ENCODE assay signal across 1 cellular context in the genomic region with DNA sequence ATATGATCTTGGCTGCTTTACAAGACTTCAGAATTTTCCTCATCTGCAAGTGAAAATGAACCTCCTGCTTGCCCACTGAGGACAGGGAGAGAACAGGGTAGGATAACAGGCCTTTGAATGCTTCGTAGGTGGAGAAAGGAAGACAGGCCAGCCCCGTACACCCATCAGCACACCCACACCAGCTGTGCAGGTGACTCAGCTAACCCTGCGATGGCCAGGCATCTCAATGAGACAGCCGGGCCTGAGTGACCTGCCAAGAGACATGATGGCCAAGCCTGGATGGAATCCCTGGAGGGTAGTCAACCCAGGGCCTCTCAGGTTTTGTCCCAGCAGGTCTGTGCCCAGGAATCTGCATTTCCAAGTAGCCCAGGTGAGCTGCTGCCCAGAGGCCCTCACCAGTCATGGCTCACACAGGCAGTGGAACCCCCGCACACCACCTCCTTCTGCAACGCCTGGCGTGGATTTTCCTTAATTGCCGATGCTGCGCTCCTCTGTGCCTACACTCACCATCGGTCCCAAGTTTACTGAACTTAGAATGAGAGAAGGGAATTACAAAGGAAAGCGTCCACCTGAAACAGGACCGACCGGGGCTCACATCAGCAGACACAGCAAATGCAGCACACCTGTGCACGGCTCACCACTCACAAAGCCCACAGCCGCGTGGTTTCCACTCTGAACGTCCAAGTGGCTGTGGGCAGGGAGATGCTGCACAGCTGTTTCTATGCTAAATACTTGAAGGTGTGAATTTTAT.
TF ChIP-seq lines count a peak whose summit lies in the region.

No MANE protein-coding gene starts in this region.

TF ChIP-seq in H1, 55 proteins besides CTCF, POLR2A, EP300 and RAD21 (continued from another document):
- TF ChIP-seq, protein P1, sequence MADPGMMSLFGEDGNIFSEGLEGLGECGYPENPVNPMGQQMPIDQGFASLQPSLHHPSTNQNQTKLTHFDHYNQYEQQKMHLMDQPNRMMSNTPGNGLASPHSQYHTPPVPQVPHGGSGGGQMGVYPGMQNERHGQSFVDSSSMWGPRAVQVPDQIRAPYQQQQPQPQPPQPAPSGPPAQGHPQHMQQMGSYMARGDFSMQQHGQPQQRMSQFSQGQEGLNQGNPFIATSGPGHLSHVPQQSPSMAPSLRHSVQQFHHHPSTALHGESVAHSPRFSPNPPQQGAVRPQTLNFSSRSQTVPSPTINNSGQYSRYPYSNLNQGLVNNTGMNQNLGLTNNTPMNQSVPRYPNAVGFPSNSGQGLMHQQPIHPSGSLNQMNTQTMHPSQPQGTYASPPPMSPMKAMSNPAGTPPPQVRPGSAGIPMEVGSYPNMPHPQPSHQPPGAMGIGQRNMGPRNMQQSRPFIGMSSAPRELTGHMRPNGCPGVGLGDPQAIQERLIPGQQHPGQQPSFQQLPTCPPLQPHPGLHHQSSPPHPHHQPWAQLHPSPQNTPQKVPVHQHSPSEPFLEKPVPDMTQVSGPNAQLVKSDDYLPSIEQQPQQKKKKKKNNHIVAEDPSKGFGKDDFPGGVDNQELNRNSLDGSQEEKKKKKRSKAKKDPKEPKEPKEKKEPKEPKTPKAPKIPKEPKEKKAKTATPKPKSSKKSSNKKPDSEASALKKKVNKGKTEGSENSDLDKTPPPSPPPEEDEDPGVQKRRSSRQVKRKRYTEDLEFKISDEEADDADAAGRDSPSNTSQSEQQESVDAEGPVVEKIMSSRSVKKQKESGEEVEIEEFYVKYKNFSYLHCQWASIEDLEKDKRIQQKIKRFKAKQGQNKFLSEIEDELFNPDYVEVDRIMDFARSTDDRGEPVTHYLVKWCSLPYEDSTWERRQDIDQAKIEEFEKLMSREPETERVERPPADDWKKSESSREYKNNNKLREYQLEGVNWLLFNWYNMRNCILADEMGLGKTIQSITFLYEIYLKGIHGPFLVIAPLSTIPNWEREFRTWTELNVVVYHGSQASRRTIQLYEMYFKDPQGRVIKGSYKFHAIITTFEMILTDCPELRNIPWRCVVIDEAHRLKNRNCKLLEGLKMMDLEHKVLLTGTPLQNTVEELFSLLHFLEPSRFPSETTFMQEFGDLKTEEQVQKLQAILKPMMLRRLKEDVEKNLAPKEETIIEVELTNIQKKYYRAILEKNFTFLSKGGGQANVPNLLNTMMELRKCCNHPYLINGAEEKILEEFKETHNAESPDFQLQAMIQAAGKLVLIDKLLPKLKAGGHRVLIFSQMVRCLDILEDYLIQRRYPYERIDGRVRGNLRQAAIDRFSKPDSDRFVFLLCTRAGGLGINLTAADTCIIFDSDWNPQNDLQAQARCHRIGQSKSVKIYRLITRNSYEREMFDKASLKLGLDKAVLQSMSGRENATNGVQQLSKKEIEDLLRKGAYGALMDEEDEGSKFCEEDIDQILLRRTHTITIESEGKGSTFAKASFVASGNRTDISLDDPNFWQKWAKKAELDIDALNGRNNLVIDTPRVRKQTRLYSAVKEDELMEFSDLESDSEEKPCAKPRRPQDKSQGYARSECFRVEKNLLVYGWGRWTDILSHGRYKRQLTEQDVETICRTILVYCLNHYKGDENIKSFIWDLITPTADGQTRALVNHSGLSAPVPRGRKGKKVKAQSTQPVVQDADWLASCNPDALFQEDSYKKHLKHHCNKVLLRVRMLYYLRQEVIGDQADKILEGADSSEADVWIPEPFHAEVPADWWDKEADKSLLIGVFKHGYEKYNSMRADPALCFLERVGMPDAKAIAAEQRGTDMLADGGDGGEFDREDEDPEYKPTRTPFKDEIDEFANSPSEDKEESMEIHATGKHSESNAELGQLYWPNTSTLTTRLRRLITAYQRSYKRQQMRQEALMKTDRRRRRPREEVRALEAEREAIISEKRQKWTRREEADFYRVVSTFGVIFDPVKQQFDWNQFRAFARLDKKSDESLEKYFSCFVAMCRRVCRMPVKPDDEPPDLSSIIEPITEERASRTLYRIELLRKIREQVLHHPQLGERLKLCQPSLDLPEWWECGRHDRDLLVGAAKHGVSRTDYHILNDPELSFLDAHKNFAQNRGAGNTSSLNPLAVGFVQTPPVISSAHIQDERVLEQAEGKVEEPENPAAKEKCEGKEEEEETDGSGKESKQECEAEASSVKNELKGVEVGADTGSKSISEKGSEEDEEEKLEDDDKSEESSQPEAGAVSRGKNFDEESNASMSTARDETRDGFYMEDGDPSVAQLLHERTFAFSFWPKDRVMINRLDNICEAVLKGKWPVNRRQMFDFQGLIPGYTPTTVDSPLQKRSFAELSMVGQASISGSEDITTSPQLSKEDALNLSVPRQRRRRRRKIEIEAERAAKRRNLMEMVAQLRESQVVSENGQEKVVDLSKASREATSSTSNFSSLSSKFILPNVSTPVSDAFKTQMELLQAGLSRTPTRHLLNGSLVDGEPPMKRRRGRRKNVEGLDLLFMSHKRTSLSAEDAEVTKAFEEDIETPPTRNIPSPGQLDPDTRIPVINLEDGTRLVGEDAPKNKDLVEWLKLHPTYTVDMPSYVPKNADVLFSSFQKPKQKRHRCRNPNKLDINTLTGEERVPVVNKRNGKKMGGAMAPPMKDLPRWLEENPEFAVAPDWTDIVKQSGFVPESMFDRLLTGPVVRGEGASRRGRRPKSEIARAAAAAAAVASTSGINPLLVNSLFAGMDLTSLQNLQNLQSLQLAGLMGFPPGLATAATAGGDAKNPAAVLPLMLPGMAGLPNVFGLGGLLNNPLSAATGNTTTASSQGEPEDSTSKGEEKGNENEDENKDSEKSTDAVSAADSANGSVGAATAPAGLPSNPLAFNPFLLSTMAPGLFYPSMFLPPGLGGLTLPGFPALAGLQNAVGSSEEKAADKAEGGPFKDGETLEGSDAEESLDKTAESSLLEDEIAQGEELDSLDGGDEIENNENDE (IDR thresholded peaks at IDR 0.05; ENCODE audit: insufficient replicate concordance, low read length), result no peak
- TF ChIP-seq FOSL1 (IDR thresholded peaks at IDR 0.05; ENCODE audit: insufficient read depth, low read depth, low read length) (no peak), TCF12 (IDR thresholded peaks at IDR 0.05; ENCODE audit: low read depth, low read length) (no peak), NRF1 (IDR thresholded peaks at IDR 0.05; ENCODE audit: low read depth, low read length) (no peak), EZH2 (IDR thresholded peaks at IDR 0.05; ENCODE audit: low read depth, low read length, severe bottlenecking) (no peak), YY1 (IDR thresholded peaks at IDR 0.05; ENCODE audit: low read depth, low read length) (no peak), ZNF274 (IDR thresholded peaks at IDR 0.05; ENCODE audit: borderline replicate concordance, extremely low read depth, low read length) (no peak), EGR1 (IDR thresholded peaks at IDR 0.05; ENCODE audit: borderline replicate concordance, low read depth, low read length) (no peak), SP2 (IDR thresholded peaks at IDR 0.05; ENCODE audit: low read length) (no peak)
- TF ChIP-seq, protein P2, sequence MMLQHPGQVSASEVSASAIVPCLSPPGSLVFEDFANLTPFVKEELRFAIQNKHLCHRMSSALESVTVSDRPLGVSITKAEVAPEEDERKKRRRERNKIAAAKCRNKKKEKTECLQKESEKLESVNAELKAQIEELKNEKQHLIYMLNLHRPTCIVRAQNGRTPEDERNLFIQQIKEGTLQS (IDR thresholded peaks at IDR 0.05; ENCODE audit: insufficient read depth, low read depth, low read length), result no peak
